Comparison of ENCODE assay signal across 2 cellular contexts in the genomic region with DNA sequence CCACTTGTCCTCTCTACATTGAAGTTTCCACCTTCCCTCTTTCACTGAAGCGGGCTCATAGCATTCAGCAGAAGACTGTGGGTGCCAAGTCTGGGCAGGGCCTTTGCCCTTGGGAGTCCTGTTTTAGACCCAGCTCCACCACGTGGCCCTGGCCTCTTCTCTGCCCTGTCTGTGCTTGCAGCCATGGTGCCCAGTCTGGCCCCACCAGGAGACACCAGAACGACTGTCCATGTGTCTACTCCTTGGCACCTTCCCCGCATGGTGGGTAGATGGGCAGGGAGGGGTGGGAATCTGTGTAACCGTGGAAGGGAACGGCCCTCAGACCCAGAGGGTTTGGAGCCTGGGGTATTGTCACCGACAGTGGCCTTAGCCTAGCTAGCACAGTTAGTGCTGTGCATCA.
TF ChIP-seq lines count a peak whose summit lies in the region.

No MANE protein-coding gene starts in this region.

TF ChIP-seq in GM12891, 5 proteins besides CTCF, POLR2A, EP300 and RAD21:
- TF ChIP-seq POLR2AphosphoS5 (IDR thresholded peaks at IDR 0.05; ENCODE audit: low read depth, low read length) (peak; percentile 40; the same call in 1 of the 2 replicates), POU2F2 (IDR thresholded peaks at IDR 0.05; ENCODE audit: low read depth, low read length) (no peak), TAF1 (IDR thresholded peaks at IDR 0.05; ENCODE audit: low read depth, low read length) (no peak), SPI1 (IDR thresholded peaks at IDR 0.05; ENCODE audit: low read depth, low read length) (no peak), PAX5 (IDR thresholded peaks at IDR 0.05; ENCODE audit: insufficient read depth, low read length, severe bottlenecking) (no peak)

TF ChIP-seq in HepG2, 621 proteins besides CTCF, POLR2A, EP300 and RAD21:
- TF ChIP-seq CCAR2 (optimal IDR thresholded peaks at IDR 0.05; ENCODE audit: low read depth, low read length) (no peak), ZFP90 (CRISPR knock-in tag; IDR thresholded peaks at IDR 0.05; ENCODE audit: borderline replicate concordance) (0 out of 2 replicates have a peak, but pooled peaks have one; percentile 3), ZNF354B (CRISPR knock-in tag; IDR thresholded peaks at IDR 0.05) (0 out of 2 replicates have a peak, but pooled peaks have one; percentile 41)
TF ChIP-seq in HepG2: peak in this region for 2.
